In the genomic region with DNA sequence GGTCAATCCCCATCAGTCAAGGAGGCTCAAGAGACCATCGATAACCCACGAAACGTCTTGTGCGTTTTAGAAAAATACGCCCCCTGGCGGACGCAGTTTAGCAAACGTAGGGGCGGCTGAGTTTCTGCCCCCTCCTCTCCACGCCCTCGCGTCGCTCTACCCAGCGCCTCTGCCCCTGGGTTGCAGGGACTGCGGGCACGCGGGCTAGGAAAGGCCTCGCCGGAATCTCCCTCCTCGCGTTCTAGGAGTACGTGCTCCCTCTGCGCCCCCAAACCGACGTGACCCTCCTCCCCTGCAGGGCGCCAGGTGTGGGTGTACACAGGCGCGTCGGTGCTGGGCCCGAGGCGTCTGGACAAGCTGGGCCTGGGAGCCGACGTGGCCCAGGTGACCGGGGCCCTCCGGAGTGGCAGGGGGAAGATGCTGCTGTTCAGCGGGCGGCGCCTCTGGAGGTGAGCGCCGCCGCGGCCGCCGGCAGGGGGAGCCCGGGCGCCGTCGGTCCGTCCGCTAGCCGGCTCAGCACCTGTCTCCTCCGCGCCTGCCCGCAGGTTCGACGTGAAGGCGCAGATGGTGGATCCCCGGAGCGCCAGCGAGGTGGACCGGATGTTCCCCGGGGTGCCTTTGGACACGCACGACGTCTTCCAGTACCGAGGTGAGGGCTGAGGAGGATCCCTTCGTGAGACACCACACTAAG, we compare ENCODE assay signal across 8 cellular contexts. TPM values are rescaled to one million over a fixed set of nuclear protein-coding genes. Genes with fewer than 3 reads are reported as not detected.
DNase-seq lines count a peak whose midpoint lies in the region; ATAC-seq and TF ChIP-seq lines count a peak whose summit lies in the region.

No MANE protein-coding gene starts in this region.

- H3K4me3 ChIP-seq in Peyer's patch (peak overlapping the region in 3 of 4 donors; percentile 17 to 35 (median 25)), gastroesophageal sphincter (peak overlapping the region in 1 of 2 donors; percentile 10), psoas muscle (no peak overlapping the region)

- intact Hi-C loops in psoas muscle (cut with DNase I), result loop anchor here in 1 of 2 donors (5.0 kb wide), 1 partner anchor 328 kb away; no protein-coding TSS in a partner anchor

- no peak overlapping the region for H3K27ac Mint-ChIP-seq in activated T-helper 17 cell treated with anti-CD3 and anti-CD28 coated beads, Interleukin-2, amount 50 U/mL, for 72 hours

- H3K9me3 Mint-ChIP-seq in activated T-helper 17 cell treated with anti-CD3 and anti-CD28 coated beads, Interleukin-2, amount 50 U/mL, for 72 hours, result no peaks in the 10 kb centered on the region

- peaks cover 51% of the 10 kb centered on the region for H3K27me3 Mint-ChIP-seq in activated T-helper 17 cell treated with anti-CD3 and anti-CD28 coated beads, Interleukin-2, amount 50 U/mL, for 72 hours

- H3K4me1 Mint-ChIP-seq in activated T-helper 17 cell treated with anti-CD3 and anti-CD28 coated beads, Interleukin-2, amount 50 U/mL, for 72 hours, result peaks cover 22% of the 10 kb centered on the region

- H3K9me3 ChIP-seq in Peyer's patch, result no peaks in the 10 kb centered on the region
- H3K9me3 ChIP-seq in gastroesophageal sphincter, result no peaks in the 10 kb centered on the region
- no peaks in the 10 kb centered on the region for H3K9me3 ChIP-seq in psoas muscle

- ATAC-seq in GM19324 (IDR thresholded peaks at IDR 0.05; ENCODE audit: low FRiP score, unreplicated experiment) (peak; percentile 43), gastroesophageal sphincter (peak; percentile 60), psoas muscle (peak; percentile 77 to 87 (median 78)), HG02870 (IDR thresholded peaks at IDR 0.05; ENCODE audit: unreplicated experiment) (no peak)
- peak; percentile 90 for ATAC-seq in activated T-helper 17 cell treated with anti-CD3 and anti-CD28 coated beads, Interleukin-2, amount 50 U/mL, for 72 hours (replicated peaks)

- DNase-seq in AG09319 (ENCODE audit: extremely low read depth, low read depth), result no peak
- DNase-seq in Kasumi-1 (lab: John Stamatoyannopoulos, UW), result peak; percentile 28 to 37
- peak; percentile 65 to 82 (median 82) for DNase-seq in Peyer's patch
- peak in 1 of 2 donors; percentile 46 for DNase-seq in psoas muscle

- 0% methylated on average over 2 to 5 of the region's 67 CpGs for WGBS in gastroesophageal sphincter (ENCODE audit: low coverage in 1 of 2), 2 donors
- WGBS in psoas muscle, 3 donors, result 1 to 2% (median 1%) methylated on average over 51 to 67 of the region's 67 CpGs

- TF ChIP-seq CTCF in AG09319 (IDR thresholded peaks at IDR 0.05; ENCODE audit: low read depth, low read length) (peak; percentile 60), Peyer's patch (IDR thresholded peaks at IDR 0.05) (peak; percentile 49 to 84 (median 69)), gastroesophageal sphincter (IDR thresholded peaks at IDR 0.05) (peak in 3 of 4 experiments; percentile 64 to 81 (median 72)), psoas muscle (IDR thresholded peaks at IDR 0.05) (peak; percentile 65)

- H3K27me3 ChIP-seq in Peyer's patch (peaks cover 0 to 30% of the 10 kb centered on the region in 2 donors), gastroesophageal sphincter (peaks cover 100% of the 10 kb centered on the region), psoas muscle (ENCODE audit: insufficient read depth in 3 of 3, low read length in 2 of 3) (peaks cover 0 to 95% (median 31%) of the 10 kb centered on the region in 3 donors)

- H3K4me1 ChIP-seq in Peyer's patch (peaks cover 0 to 24% (median 5%) of the 10 kb centered on the region in 4 donors), gastroesophageal sphincter (peaks cover 0 to 19% (median 12%) of the 10 kb centered on the region in 3 donors), psoas muscle (peaks cover 6% of the 10 kb centered on the region)

- peaks cover 8% of the 10 kb centered on the region for H3K36me3 Mint-ChIP-seq in activated T-helper 17 cell treated with anti-CD3 and anti-CD28 coated beads, Interleukin-2, amount 50 U/mL, for 72 hours (ENCODE audit: low read depth)

- TF ChIP-seq POLR2A in Peyer's patch (IDR thresholded peaks at IDR 0.05), result no peak
- no peak for TF ChIP-seq POLR2A in gastroesophageal sphincter (IDR thresholded peaks at IDR 0.05)

- H3K36me3 ChIP-seq in Peyer's patch, result no peaks in the 10 kb centered on the region
- no peaks in the 10 kb centered on the region for H3K36me3 ChIP-seq in gastroesophageal sphincter
- H3K36me3 ChIP-seq in psoas muscle (ENCODE audit: insufficient read depth in 1 of 2, low read depth in 1 of 2), result no peaks in the 10 kb centered on the region

- H3K27ac ChIP-seq in Peyer's patch (no peak overlapping the region), gastroesophageal sphincter (no peak overlapping the region), psoas muscle (no peak overlapping the region)

- peak overlapping the region; percentile 78 for H3K4me3 Mint-ChIP-seq in activated T-helper 17 cell treated with anti-CD3 and anti-CD28 coated beads, Interleukin-2, amount 50 U/mL, for 72 hours

- TF ChIP-seq EP300 in gastroesophageal sphincter (IDR thresholded peaks at IDR 0.05), result no peak

RNA-seq across cellular contexts. Expression of a gene that starts 5.3 kb away (rescaled TPM):
- 1 to 10 TPM in 2 of 4 donors, not detected in 2; 1.1 to 2.5 TPM for total RNA-seq in Peyer's patch
- total RNA-seq in activated T-helper 17 cell treated with anti-CD3 and anti-CD28 coated beads, Interleukin-2, amount 50 U/mL, for 72 hours, result not detected
- 1 to 10 TPM in 2 of 4 donors, under 1 TPM in 1, not detected in 1; 0.15 to 3.9 (median 1.2) TPM for total RNA-seq in gastroesophageal sphincter
- total RNA-seq in psoas muscle, result 1 to 10 TPM in 1 of 4 donors, under 1 TPM in 3; 0.30 to 1.2 (median 0.53) TPM
- under 1 TPM; 0.07 to 0.20 (median 0.19) TPM for polyA plus RNA-seq in psoas muscle

RNA-seq across cellular contexts. Expression of a gene that starts 15.0 kb away (rescaled TPM):
- total RNA-seq in Peyer's patch, result not detected
- total RNA-seq in activated T-helper 17 cell treated with anti-CD3 and anti-CD28 coated beads, Interleukin-2, amount 50 U/mL, for 72 hours, result under 1 TPM in 1 of 2 donors, not detected in 1; 0.61 TPM
- not detected for total RNA-seq in gastroesophageal sphincter
- total RNA-seq in psoas muscle, result not detected
- under 1 TPM in 1 of 3 donors, not detected in 2; 0.29 TPM for polyA plus RNA-seq in psoas muscle

RNA-seq across cellular contexts. Expression of a gene that starts 42.0 kb away (rescaled TPM):
- 10 to 100 TPM; 34.3 to 60.1 (median 53.6) TPM for total RNA-seq in Peyer's patch
- 10 to 100 TPM; 46.0 to 53.9 TPM for total RNA-seq in activated T-helper 17 cell treated with anti-CD3 and anti-CD28 coated beads, Interleukin-2, amount 50 U/mL, for 72 hours
- total RNA-seq in gastroesophageal sphincter, result 10 to 100 TPM in 3 of 4 donors, 1 to 10 TPM in 1; 7.5 to 17.9 (median 16.5) TPM
- 10 to 100 TPM; 10.2 to 11.5 (median 10.9) TPM for total RNA-seq in psoas muscle
- 1 to 10 TPM; 6.9 to 9.0 (median 7.2) TPM for polyA plus RNA-seq in psoas muscle
